8 cellular contexts compared by ENCODE assay signal in the genomic region with DNA sequence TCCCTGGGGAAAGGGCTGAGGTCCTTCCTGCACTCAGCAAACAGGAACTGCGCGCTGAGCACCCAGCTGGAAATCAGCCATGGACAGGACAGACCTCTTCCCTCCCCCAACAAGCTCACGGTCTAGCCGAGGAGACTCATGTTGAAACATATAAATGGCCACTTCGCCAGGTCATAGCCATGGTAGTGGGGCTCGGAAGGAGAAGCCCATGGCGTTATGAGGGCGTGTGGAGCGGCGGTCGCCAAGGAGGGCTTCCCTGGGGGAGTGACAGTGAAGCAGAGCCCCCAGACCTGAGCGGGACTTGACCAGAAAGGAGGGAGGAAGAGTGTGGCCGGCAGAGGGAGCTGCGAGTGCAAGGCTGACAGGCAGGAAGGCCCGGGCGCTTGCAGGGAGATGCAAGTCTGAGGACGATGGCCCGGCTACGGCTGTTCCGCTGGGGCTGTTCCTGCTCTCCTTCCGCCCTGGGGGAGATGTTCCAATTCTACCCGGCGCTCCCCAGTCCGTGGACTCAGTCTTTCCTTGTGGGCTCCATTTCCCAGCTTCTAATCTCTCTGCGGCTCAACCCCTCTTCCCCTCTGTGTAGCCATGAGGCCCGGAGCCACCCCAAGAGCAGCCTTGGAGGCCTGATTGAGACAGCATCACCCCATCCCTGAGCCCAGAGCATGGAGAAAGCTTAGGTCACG. TPM values are rescaled to one million over a fixed set of nuclear protein-coding genes. Genes with fewer than 3 reads are reported as not detected.
DNase-seq lines count a peak whose midpoint lies in the region; ATAC-seq and TF ChIP-seq lines count a peak whose summit lies in the region.

No MANE protein-coding gene starts in this region.

- peak; percentile 59 for DNase-seq in NCI-H1048 (lab: John Stamatoyannopoulos, UW)
- DNase-seq in SK-N-DZ (ENCODE audit: low spot score), result peak; percentile 87
- DNase-seq in activated gamma-delta T cell treated with anti-CD3 and anti-CD28 coated beads, Interleukin-2, amount 50 U/mL, for 16 hours (ENCODE audit: low read depth), result peak; percentile 80
- DNase-seq in germinal center (ENCODE audit: low spot score), result peak; percentile 83
- peak in 55 of 56 donors; percentile 20 to 91 (median 73) for DNase-seq in nucleus accumbens (lab: John Stamatoyannopoulos, UW)
- DNase-seq in substantia nigra (lab: John Stamatoyannopoulos, UW), result peak; percentile 29 to 89 (median 78)

- TF ChIP-seq CTCF in GM12872 (IDR thresholded peaks at IDR 0.05; ENCODE audit: insufficient read depth, low read depth, low read length), result peak; percentile 91

- no peak for ATAC-seq in GM21529 (IDR thresholded peaks at IDR 0.05; ENCODE audit: unreplicated experiment)

- peak overlapping the region; percentile 42 for H3K27ac ChIP-seq in substantia nigra (ENCODE audit: low read depth, low read length, poor library complexity, severe bottlenecking)

RNA-seq across cellular contexts. Expression of a gene that starts 43.9 kb away (rescaled TPM):
- polyA plus RNA-seq in SK-N-DZ (2014; cell fraction: cytosol; rRNA removed), result 81.2 and 95.5 TPM in 2 replicates
- 79.4 and 130 TPM in 2 replicates for polyA plus RNA-seq in SK-N-DZ (2014; cell fraction: nucleus; rRNA removed)
